In the genomic region with DNA sequence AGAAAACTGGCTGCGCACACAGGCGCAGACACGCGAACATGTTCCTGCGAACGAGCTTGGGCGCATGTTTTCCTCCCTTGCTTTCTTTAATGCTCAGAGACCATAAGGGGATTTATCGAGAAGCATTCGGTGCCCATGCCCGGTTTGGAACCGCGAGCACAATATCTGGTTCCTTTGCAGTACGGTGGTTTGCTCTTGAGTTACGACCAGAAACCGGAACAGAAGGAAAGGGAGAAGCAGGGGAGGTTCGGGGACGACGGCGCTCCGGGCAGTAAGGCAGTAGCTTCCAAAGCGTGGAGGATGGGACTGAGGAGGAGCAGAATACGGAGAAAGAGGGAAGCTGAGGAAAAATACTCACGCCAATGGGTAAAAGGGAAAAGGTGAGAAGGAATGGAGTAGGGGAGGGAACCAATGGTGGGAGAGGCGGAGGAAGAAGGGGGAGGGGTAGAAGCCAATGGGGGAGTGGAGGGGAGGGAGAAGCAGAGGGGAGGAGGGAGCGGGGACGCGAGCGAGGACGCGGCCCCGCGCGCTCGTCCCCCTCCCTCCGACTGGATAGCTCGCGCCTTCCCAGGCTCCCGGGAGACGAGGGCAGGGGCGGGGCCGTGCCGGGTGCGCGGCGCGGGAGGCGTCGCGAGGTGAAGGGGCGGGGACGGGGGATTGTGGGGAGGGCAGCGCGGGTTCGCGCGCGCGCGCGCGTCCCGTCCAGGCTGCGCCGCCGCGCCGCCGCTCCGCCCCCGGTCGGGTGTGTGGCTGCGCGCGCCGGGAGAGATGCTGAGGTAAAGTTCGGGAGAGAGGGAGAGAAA, we compare ENCODE assay signal across 1 cellular context.
TF ChIP-seq lines count a peak whose summit lies in the region.

No MANE protein-coding gene starts in this region.

TF ChIP-seq in HepG2, 621 proteins besides CTCF, POLR2A, EP300 and RAD21 (continued from another document and continues in another):
- TF ChIP-seq, protein P1, sequence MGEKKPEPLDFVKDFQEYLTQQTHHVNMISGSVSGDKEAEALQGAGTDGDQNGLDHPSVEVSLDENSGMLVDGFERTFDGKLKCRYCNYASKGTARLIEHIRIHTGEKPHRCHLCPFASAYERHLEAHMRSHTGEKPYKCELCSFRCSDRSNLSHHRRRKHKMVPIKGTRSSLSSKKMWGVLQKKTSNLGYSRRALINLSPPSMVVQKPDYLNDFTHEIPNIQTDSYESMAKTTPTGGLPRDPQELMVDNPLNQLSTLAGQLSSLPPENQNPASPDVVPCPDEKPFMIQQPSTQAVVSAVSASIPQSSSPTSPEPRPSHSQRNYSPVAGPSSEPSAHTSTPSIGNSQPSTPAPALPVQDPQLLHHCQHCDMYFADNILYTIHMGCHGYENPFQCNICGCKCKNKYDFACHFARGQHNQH (CRISPR knock-in tag; IDR thresholded peaks at IDR 0.05) = peak; percentile 23
- TF ChIP-seq ZNF367 (CRISPR knock-in tag; IDR thresholded peaks at IDR 0.05; ENCODE audit: borderline replicate concordance) (no peak), HOXA7 (CRISPR knock-in tag; IDR thresholded peaks at IDR 0.05) (peak; percentile 96), ZNF766 (CRISPR knock-in tag; IDR thresholded peaks at IDR 0.05; ENCODE audit: borderline replicate concordance) (peak; percentile 90; the same call in 1 of the 2 replicates), ZBTB8A (CRISPR knock-in tag; IDR thresholded peaks at IDR 0.05; ENCODE audit: borderline replicate concordance, low read depth) (no peak; the same call in 1 of the 2 replicates), NR2F1 (CRISPR knock-in tag; IDR thresholded peaks at IDR 0.05) (peak in 1 of 2 experiments; percentile 29; a peak in 1 of 4 replicates), GABPB1 (CRISPR knock-in tag; IDR thresholded peaks at IDR 0.05) (no peak; the same call in 1 of the 2 replicates), POLR2AphosphoS5 (IDR thresholded peaks at IDR 0.05; ENCODE audit: low read depth, low read length) (peak; percentile 89), ZBTB7A (CRISPR knock-in tag; IDR thresholded peaks at IDR 0.05) (peak; percentile 5; the same call in 1 of the 2 replicates), NFKBIZ (CRISPR knock-in tag; IDR thresholded peaks at IDR 0.05) (no peak), RAD51 (IDR thresholded peaks at IDR 0.05; ENCODE audit: borderline replicate concordance) (no peak), ZNF337 (CRISPR knock-in tag; IDR thresholded peaks at IDR 0.05; ENCODE audit: borderline replicate concordance, low read depth) (0 out of 2 replicates have a peak, but pooled peaks have one; percentile 66), ERF (CRISPR knock-in tag; IDR thresholded peaks at IDR 0.05) (no peak; the same call in 1 of the 2 replicates), PITX1 (CRISPR knock-in tag; IDR thresholded peaks at IDR 0.05) (peak; percentile 69; the same call in 1 of the 2 replicates), ARNT (IDR thresholded peaks at IDR 0.05) (no peak), NCOA5 (CRISPR knock-in tag; IDR thresholded peaks at IDR 0.05) (no peak), ZNF207 (IDR thresholded peaks at IDR 0.05; ENCODE audit: borderline replicate concordance) (no peak), ZNF644 (CRISPR knock-in tag; IDR thresholded peaks at IDR 0.05; ENCODE audit: low read depth) (peak; percentile 13; the same call in 1 of the 2 replicates), CHD2 (IDR thresholded peaks at IDR 0.05; ENCODE audit: low read depth, low read length) (0 out of 2 replicates have a peak, but pooled peaks have one; percentile 55), FOXK2 (IDR thresholded peaks at IDR 0.05) (no peak), ATM (IDR thresholded peaks at IDR 0.05; ENCODE audit: borderline replicate concordance) (0 out of 2 replicates have a peak, but pooled peaks have one; percentile 51), ZNF329 (CRISPR knock-in tag; IDR thresholded peaks at IDR 0.05; ENCODE audit: low read depth) (peak; percentile 79; the same call in 1 of the 2 replicates), ZNF282 (IDR thresholded peaks at IDR 0.05; ENCODE audit: partially characterized antibody) (no peak), PHF8 (CRISPR knock-in tag; IDR thresholded peaks at IDR 0.05) (peak; percentile 87), ZNF703 (CRISPR knock-in tag; IDR thresholded peaks at IDR 0.05; ENCODE audit: borderline replicate concordance) (0 out of 2 replicates have a peak, but pooled peaks have one; percentile 53), ZNF883 (CRISPR knock-in tag; IDR thresholded peaks at IDR 0.05; ENCODE audit: not compliant biosample characterization) (peak; percentile 96), TOPORS (CRISPR knock-in tag; IDR thresholded peaks at IDR 0.05) (peak; percentile 35; the same call in 1 of the 2 replicates)
- TF ChIP-seq, protein P2, sequence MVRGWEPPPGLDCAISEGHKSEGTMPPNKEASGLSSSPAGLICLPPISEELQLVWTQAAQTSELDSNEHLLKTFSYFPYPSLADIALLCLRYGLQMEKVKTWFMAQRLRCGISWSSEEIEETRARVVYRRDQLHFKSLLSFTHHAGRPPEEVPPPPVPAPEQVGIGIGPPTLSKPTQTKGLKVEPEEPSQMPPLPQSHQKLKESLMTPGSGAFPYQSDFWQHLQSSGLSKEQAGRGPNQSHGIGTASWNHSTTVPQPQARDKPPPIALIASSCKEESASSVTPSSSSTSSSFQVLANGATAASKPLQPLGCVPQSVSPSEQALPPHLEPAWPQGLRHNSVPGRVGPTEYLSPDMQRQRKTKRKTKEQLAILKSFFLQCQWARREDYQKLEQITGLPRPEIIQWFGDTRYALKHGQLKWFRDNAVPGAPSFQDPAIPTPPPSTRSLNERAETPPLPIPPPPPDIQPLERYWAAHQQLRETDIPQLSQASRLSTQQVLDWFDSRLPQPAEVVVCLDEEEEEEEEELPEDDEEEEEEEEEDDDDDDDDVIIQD (CRISPR knock-in tag; IDR thresholded peaks at IDR 0.05; ENCODE audit: low read depth) = peak; percentile 84; the same call in 1 of the 2 replicates
- TF ChIP-seq, protein P3, sequence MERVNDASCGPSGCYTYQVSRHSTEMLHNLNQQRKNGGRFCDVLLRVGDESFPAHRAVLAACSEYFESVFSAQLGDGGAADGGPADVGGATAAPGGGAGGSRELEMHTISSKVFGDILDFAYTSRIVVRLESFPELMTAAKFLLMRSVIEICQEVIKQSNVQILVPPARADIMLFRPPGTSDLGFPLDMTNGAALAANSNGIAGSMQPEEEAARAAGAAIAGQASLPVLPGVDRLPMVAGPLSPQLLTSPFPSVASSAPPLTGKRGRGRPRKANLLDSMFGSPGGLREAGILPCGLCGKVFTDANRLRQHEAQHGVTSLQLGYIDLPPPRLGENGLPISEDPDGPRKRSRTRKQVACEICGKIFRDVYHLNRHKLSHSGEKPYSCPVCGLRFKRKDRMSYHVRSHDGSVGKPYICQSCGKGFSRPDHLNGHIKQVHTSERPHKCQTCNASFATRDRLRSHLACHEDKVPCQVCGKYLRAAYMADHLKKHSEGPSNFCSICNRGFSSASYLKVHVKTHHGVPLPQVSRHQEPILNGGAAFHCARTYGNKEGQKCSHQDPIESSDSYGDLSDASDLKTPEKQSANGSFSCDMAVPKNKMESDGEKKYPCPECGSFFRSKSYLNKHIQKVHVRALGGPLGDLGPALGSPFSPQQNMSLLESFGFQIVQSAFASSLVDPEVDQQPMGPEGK (CRISPR knock-in tag; IDR thresholded peaks at IDR 0.05) = peak; percentile 80
- TF ChIP-seq, protein P4, sequence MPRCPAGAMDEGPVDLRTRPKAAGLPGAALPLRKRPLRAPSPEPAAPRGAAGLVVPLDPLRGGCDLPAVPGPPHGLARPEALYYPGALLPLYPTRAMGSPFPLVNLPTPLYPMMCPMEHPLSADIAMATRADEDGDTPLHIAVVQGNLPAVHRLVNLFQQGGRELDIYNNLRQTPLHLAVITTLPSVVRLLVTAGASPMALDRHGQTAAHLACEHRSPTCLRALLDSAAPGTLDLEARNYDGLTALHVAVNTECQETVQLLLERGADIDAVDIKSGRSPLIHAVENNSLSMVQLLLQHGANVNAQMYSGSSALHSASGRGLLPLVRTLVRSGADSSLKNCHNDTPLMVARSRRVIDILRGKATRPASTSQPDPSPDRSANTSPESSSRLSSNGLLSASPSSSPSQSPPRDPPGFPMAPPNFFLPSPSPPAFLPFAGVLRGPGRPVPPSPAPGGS (CRISPR knock-in tag; IDR thresholded peaks at IDR 0.05) = peak; percentile 86
- TF ChIP-seq, protein P5, sequence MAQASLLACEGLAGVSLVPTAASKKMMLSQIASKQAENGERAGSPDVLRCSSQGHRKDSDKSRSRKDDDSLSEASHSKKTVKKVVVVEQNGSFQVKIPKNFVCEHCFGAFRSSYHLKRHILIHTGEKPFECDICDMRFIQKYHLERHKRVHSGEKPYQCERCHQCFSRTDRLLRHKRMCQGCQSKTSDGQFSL (CRISPR knock-in tag; IDR thresholded peaks at IDR 0.05) = peak; percentile 20; the same call in 1 of the 2 replicates
- TF ChIP-seq, protein P6, sequence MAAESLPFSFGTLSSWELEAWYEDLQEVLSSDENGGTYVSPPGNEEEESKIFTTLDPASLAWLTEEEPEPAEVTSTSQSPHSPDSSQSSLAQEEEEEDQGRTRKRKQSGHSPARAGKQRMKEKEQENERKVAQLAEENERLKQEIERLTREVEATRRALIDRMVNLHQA (CRISPR knock-in tag; IDR thresholded peaks at IDR 0.05) = no peak
- TF ChIP-seq, protein P7, sequence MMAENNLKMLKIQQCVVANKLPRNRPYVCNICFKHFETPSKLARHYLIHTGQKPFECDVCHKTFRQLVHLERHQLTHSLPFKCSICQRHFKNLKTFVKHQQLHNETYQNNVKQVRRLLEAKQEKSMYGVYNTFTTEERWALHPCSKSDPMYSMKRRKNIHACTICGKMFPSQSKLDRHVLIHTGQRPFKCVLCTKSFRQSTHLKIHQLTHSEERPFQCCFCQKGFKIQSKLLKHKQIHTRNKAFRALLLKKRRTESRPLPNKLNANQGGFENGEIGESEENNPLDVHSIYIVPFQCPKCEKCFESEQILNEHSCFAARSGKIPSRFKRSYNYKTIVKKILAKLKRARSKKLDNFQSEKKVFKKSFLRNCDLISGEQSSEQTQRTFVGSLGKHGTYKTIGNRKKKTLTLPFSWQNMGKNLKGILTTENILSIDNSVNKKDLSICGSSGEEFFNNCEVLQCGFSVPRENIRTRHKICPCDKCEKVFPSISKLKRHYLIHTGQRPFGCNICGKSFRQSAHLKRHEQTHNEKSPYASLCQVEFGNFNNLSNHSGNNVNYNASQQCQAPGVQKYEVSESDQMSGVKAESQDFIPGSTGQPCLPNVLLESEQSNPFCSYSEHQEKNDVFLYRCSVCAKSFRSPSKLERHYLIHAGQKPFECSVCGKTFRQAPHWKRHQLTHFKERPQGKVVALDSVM (CRISPR knock-in tag; IDR thresholded peaks at IDR 0.05) = 0 out of 2 replicates have a peak, but pooled peaks have one; percentile 39
- TF ChIP-seq, protein P8, sequence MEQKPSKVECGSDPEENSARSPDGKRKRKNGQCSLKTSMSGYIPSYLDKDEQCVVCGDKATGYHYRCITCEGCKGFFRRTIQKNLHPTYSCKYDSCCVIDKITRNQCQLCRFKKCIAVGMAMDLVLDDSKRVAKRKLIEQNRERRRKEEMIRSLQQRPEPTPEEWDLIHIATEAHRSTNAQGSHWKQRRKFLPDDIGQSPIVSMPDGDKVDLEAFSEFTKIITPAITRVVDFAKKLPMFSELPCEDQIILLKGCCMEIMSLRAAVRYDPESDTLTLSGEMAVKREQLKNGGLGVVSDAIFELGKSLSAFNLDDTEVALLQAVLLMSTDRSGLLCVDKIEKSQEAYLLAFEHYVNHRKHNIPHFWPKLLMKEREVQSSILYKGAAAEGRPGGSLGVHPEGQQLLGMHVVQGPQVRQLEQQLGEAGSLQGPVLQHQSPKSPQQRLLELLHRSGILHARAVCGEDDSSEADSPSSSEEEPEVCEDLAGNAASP (CRISPR knock-in tag; IDR thresholded peaks at IDR 0.05; ENCODE audit: borderline replicate concordance) = peak; percentile 11; the same call in 1 of the 2 replicates
- TF ChIP-seq, protein P9, sequence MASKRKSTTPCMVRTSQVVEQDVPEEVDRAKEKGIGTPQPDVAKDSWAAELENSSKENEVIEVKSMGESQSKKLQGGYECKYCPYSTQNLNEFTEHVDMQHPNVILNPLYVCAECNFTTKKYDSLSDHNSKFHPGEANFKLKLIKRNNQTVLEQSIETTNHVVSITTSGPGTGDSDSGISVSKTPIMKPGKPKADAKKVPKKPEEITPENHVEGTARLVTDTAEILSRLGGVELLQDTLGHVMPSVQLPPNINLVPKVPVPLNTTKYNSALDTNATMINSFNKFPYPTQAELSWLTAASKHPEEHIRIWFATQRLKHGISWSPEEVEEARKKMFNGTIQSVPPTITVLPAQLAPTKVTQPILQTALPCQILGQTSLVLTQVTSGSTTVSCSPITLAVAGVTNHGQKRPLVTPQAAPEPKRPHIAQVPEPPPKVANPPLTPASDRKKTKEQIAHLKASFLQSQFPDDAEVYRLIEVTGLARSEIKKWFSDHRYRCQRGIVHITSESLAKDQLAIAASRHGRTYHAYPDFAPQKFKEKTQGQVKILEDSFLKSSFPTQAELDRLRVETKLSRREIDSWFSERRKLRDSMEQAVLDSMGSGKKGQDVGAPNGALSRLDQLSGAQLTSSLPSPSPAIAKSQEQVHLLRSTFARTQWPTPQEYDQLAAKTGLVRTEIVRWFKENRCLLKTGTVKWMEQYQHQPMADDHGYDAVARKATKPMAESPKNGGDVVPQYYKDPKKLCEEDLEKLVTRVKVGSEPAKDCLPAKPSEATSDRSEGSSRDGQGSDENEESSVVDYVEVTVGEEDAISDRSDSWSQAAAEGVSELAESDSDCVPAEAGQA (IDR thresholded peaks at IDR 0.05; ENCODE audit: low read depth) = peak; percentile 76; the same call in 1 of the 2 replicates
- TF ChIP-seq, protein P9 (CRISPR knock-in tag; IDR thresholded peaks at IDR 0.05; ENCODE audit: borderline replicate concordance) = no peak
- TF ChIP-seq, protein P10, sequence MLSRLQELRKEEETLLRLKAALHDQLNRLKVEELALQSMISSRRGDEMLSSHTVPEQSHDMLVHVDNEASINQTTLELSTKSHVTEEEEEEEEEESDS (CRISPR knock-in tag; IDR thresholded peaks at IDR 0.05; ENCODE audit: borderline replicate concordance) = 0 out of 2 replicates have a peak, but pooled peaks have one; percentile 13
- TF ChIP-seq, protein P11, sequence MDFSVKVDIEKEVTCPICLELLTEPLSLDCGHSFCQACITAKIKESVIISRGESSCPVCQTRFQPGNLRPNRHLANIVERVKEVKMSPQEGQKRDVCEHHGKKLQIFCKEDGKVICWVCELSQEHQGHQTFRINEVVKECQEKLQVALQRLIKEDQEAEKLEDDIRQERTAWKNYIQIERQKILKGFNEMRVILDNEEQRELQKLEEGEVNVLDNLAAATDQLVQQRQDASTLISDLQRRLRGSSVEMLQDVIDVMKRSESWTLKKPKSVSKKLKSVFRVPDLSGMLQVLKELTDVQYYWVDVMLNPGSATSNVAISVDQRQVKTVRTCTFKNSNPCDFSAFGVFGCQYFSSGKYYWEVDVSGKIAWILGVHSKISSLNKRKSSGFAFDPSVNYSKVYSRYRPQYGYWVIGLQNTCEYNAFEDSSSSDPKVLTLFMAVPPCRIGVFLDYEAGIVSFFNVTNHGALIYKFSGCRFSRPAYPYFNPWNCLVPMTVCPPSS (IDR thresholded peaks at IDR 0.05) = no peak; the same call in 1 of the 2 replicates
